Comparison of ENCODE assay signal across 8 cellular contexts in genomic region chr2:212537311-212538155, GRCh38. TPM values are rescaled to one million over a fixed set of nuclear protein-coding genes. Genes with fewer than 3 reads are reported as not detected.
DNase-seq lines count a peak whose midpoint lies in the region; FAIRE-seq and TF ChIP-seq lines count a peak whose summit lies in the region.

No MANE protein-coding gene starts in this region.

- H3K36me3 Mint-ChIP-seq in type B pancreatic cell, result no peaks in the 10 kb centered on the region

- peak overlapping the region; percentile 93 for H3K4me3 Mint-ChIP-seq in type B pancreatic cell

- peaks cover 24% of the 10 kb centered on the region for H3K27me3 ChIP-seq in endocrine pancreas (ENCODE audit: control insufficient read depth, insufficient read depth, low read length)

- no peak for TF ChIP-seq CTCF in type B pancreatic cell (conservative IDR thresholded peaks at IDR 0.05)

- DNase-seq in NCI-H510A treated with DMSO at 0.1 percent for 48 hours (lab: John Stamatoyannopoulos, UW) (peak; percentile 39), NCI-H510A (lab: John Stamatoyannopoulos, UW) (no peak), NCI-H526 treated with DMSO at 0.1 percent for 48 hours (lab: John Stamatoyannopoulos, UW) (peak; percentile 25), mesenteric fat pad (ENCODE audit: low spot score) (peak; percentile 89), type B pancreatic cell (ENCODE audit: extremely low spot score, unreplicated experiment) (no peak), NOMO-1 treated with DMSO at 0.1 percent for 48 hours (lab: John Stamatoyannopoulos, UW; ENCODE audit: unreplicated experiment) (no peak), GM12891 (ENCODE audit: insufficient read length, low spot score) (no peak)

- H3K27ac Mint-ChIP-seq in type B pancreatic cell, result peak overlapping the region; percentile 67

- FAIRE-seq in GM12891 (lab: Jason Lieb, UNC), result no peak

- peaks cover 69% of the 10 kb centered on the region for H3K27me3 Mint-ChIP-seq in type B pancreatic cell

- no peaks in the 10 kb centered on the region for H3K36me3 ChIP-seq in endocrine pancreas (ENCODE audit: control insufficient read depth, insufficient read depth, low read length)

- peak overlapping the region; percentile 26 for H3K9ac ChIP-seq in endocrine pancreas (ENCODE audit: control insufficient read depth, insufficient read depth, low read length)

- no peak for TF ChIP-seq POLR2A in GM12891 (IDR thresholded peaks at IDR 0.05; ENCODE audit: low read depth, low read length)

- no peak overlapping the region for H3K4me3 ChIP-seq in endocrine pancreas (ENCODE audit: control insufficient read depth, insufficient read depth, low read length)

- no peaks in the 10 kb centered on the region for H3K9me3 Mint-ChIP-seq in type B pancreatic cell

- H3K4me1 ChIP-seq in endocrine pancreas (ENCODE audit: control insufficient read depth, insufficient read depth, low read length), result no peaks in the 10 kb centered on the region

- H3K4me1 Mint-ChIP-seq in type B pancreatic cell (ENCODE audit: unreplicated experiment), result peaks cover 14% of the 10 kb centered on the region

- H3K9me3 ChIP-seq in endocrine pancreas (ENCODE audit: control insufficient read depth, low read length), result no peaks in the 10 kb centered on the region

TF ChIP-seq in GM12891, 5 proteins besides CTCF, POLR2A, EP300 and RAD21:
- TF ChIP-seq POLR2AphosphoS5 (IDR thresholded peaks at IDR 0.05; ENCODE audit: low read depth, low read length) (no peak), SPI1 (IDR thresholded peaks at IDR 0.05; ENCODE audit: low read depth, low read length) (no peak), POU2F2 (IDR thresholded peaks at IDR 0.05; ENCODE audit: low read depth, low read length) (no peak), PAX5 (IDR thresholded peaks at IDR 0.05; ENCODE audit: insufficient read depth, low read length, severe bottlenecking) (no peak), TAF1 (IDR thresholded peaks at IDR 0.05; ENCODE audit: low read depth, low read length) (no peak)

RNA-seq across cellular contexts. Expression of gene ERBB4, which starts 1.1 kb away (rescaled TPM):
- total RNA-seq in mesenteric fat pad, result 0.45 TPM
- 5.3 and 9.9 TPM in 2 replicates for total RNA-seq in type B pancreatic cell (ENCODE audit: low replicate concordance)
- 0.01 TPM for polyA plus RNA-seq in GM12891 (2012; ENCODE audit: low read depth, missing spikeins)

Comparison
In these comparisons a context has a peak if more than half of its experiments do, and no peak if none do; other contexts are left out.
1. DNase-seq: peak in NCI-H510A treated with DMSO at 0.1 percent for 48 hours (single experiment), NCI-H526 treated with DMSO at 0.1 percent for 48 hours (single experiment) and mesenteric fat pad (single experiment); none in NCI-H510A (single experiment), type B pancreatic cell (single experiment), NOMO-1 treated with DMSO at 0.1 percent for 48 hours (single experiment) and GM12891 (single experiment).